In genomic region chr22:19495562-19496323, GRCh38 we compare ENCODE assay signal across 1 cellular context.
TF ChIP-seq lines count a peak whose summit lies in the region.

No MANE protein-coding gene starts in this region.

TF ChIP-seq in K562, 482 proteins besides CTCF, POLR2A, EP300 and RAD21 (continued from another document and continues in another):
- TF ChIP-seq RERE (CRISPR knock-in tag; IDR thresholded peaks at IDR 0.05; ENCODE audit: borderline replicate concordance) (0 out of 2 replicates have a peak, but pooled peaks have one; percentile 27), ZNF583 (CRISPR knock-in tag; IDR thresholded peaks at IDR 0.05) (no peak), NCOA6 (IDR thresholded peaks at IDR 0.05) (no peak), SIN3B (IDR thresholded peaks at IDR 0.05; ENCODE audit: low read depth) (0 out of 2 replicates have a peak, but pooled peaks have one; percentile 30), TBP (optimal IDR thresholded peaks at IDR 0.05; ENCODE audit: low read depth, low read length) (no peak), SP1 (CRISPR knock-in tag; IDR thresholded peaks at IDR 0.05) (no peak), TAF7 (tag; IDR thresholded peaks at IDR 0.05) (no peak), E2F6 (IDR thresholded peaks at IDR 0.05; ENCODE audit: borderline replicate concordance in 1 of 2, extremely low read depth in 1 of 2, insufficient read depth in 1 of 2, insufficient read length in 1 of 2, low read depth in 1 of 2, low read length in 1 of 2, poor library complexity in 1 of 2, severe bottlenecking in 1 of 2) (no peak), NRF1 (conservative IDR thresholded peaks at IDR 0.05 in 1 of 2, IDR thresholded peaks at IDR 0.05 in 1 of 2) (no peak), ZZZ3 (IDR thresholded peaks at IDR 0.05) (no peak), XRCC4 (IDR thresholded peaks at IDR 0.05; ENCODE audit: extremely low read depth, insufficient read depth, insufficient read length) (no peak), ZNF695 (CRISPR knock-in tag; IDR thresholded peaks at IDR 0.05) (no peak), ZNF282 (CRISPR knock-in tag; IDR thresholded peaks at IDR 0.05) (no peak), NR2C1 (IDR thresholded peaks at IDR 0.05) (no peak), NR2C1 (tag; IDR thresholded peaks at IDR 0.05) (no peak), PML (IDR thresholded peaks at IDR 0.05; ENCODE audit: low read length) (no peak), ZNF12 (CRISPR knock-in tag; IDR thresholded peaks at IDR 0.05) (peak; percentile 80), ZNF551 (CRISPR knock-in tag; IDR thresholded peaks at IDR 0.05) (no peak), CBX1 (IDR thresholded peaks at IDR 0.05; ENCODE audit: low read depth) (no peak), ERF (CRISPR knock-in tag; IDR thresholded peaks at IDR 0.05) (no peak), ZNF764 (CRISPR knock-in tag; IDR thresholded peaks at IDR 0.05; ENCODE audit: low read depth) (no peak), NFIX (CRISPR knock-in tag; IDR thresholded peaks at IDR 0.05; ENCODE audit: low read depth) (no peak), MECOM (CRISPR knock-in tag; IDR thresholded peaks at IDR 0.05) (no peak), ILK (tag; IDR thresholded peaks at IDR 0.05; ENCODE audit: borderline replicate concordance, low read depth) (no peak; the same call in 1 of the 2 replicates), MYC (IDR thresholded peaks at IDR 0.05; ENCODE audit: low read depth, low read length) (no peak), MYC (CRISPR knock-in tag; IDR thresholded peaks at IDR 0.05; ENCODE audit: borderline replicate concordance, low read depth) (no peak), ETV5 (CRISPR knock-in tag; IDR thresholded peaks at IDR 0.05; ENCODE audit: low read depth) (no peak; the same call in 1 of the 2 replicates), NKRF (IDR thresholded peaks at IDR 0.05; ENCODE audit: borderline replicate concordance) (no peak), ZBTB17 (CRISPR knock-in tag; IDR thresholded peaks at IDR 0.05) (no peak), KDM1A (IDR thresholded peaks at IDR 0.05) (no peak)
- TF ChIP-seq, protein P1, sequence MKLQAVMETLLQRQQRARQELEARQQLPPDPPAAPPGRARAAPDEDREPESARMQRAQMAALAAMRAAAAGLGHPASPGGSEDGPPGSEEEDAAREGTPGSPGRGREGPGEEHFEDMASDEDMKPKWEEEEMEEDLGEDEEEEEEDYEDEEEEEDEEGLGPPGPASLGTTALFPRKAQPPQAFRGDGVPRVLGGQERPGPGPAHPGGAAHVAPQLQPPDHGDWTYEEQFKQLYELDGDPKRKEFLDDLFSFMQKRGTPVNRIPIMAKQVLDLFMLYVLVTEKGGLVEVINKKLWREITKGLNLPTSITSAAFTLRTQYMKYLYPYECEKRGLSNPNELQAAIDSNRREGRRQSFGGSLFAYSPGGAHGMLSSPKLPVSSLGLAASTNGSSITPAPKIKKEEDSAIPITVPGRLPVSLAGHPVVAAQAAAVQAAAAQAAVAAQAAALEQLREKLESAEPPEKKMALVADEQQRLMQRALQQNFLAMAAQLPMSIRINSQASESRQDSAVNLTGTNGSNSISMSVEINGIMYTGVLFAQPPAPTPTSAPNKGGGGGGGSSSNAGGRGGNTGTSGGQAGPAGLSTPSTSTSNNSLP (IDR thresholded peaks at IDR 0.05; ENCODE audit: borderline replicate concordance, low read depth, low read length), result no peak
- TF ChIP-seq, protein P2, sequence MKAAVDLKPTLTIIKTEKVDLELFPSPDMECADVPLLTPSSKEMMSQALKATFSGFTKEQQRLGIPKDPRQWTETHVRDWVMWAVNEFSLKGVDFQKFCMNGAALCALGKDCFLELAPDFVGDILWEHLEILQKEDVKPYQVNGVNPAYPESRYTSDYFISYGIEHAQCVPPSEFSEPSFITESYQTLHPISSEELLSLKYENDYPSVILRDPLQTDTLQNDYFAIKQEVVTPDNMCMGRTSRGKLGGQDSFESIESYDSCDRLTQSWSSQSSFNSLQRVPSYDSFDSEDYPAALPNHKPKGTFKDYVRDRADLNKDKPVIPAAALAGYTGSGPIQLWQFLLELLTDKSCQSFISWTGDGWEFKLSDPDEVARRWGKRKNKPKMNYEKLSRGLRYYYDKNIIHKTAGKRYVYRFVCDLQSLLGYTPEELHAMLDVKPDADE (conservative IDR thresholded peaks at IDR 0.05; ENCODE audit: control insufficient read depth, low read depth, low read length), result no peak
- TF ChIP-seq, protein P3, sequence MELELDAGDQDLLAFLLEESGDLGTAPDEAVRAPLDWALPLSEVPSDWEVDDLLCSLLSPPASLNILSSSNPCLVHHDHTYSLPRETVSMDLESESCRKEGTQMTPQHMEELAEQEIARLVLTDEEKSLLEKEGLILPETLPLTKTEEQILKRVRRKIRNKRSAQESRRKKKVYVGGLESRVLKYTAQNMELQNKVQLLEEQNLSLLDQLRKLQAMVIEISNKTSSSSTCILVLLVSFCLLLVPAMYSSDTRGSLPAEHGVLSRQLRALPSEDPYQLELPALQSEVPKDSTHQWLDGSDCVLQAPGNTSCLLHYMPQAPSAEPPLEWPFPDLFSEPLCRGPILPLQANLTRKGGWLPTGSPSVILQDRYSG (tag; conservative IDR thresholded peaks at IDR 0.05; ENCODE audit: low read depth), result 0 out of 2 replicates have a peak, but pooled peaks have one; percentile 46
- TF ChIP-seq, protein P4, sequence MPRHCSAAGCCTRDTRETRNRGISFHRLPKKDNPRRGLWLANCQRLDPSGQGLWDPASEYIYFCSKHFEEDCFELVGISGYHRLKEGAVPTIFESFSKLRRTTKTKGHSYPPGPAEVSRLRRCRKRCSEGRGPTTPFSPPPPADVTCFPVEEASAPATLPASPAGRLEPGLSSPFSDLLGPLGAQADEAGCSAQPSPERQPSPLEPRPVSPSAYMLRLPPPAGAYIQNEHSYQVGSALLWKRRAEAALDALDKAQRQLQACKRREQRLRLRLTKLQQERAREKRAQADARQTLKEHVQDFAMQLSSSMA (CRISPR knock-in tag; IDR thresholded peaks at IDR 0.05), result no peak
- TF ChIP-seq, protein P5, sequence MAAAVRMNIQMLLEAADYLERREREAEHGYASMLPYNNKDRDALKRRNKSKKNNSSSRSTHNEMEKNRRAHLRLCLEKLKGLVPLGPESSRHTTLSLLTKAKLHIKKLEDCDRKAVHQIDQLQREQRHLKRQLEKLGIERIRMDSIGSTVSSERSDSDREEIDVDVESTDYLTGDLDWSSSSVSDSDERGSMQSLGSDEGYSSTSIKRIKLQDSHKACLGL (CRISPR knock-in tag; IDR thresholded peaks at IDR 0.05; ENCODE audit: borderline replicate concordance, poor library complexity, severe bottlenecking), result no peak
- TF ChIP-seq, protein P6, sequence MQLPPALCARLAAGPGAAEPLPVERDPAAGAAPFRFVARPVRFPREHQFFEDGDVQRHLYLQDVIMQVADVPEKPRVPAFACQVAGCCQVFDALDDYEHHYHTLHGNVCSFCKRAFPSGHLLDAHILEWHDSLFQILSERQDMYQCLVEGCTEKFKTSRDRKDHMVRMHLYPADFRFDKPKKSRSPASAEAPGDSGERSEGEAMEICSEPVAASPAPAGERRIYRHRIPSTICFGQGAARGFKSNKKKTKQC (CRISPR knock-in tag; IDR thresholded peaks at IDR 0.05), result no peak
- TF ChIP-seq, protein P7, sequence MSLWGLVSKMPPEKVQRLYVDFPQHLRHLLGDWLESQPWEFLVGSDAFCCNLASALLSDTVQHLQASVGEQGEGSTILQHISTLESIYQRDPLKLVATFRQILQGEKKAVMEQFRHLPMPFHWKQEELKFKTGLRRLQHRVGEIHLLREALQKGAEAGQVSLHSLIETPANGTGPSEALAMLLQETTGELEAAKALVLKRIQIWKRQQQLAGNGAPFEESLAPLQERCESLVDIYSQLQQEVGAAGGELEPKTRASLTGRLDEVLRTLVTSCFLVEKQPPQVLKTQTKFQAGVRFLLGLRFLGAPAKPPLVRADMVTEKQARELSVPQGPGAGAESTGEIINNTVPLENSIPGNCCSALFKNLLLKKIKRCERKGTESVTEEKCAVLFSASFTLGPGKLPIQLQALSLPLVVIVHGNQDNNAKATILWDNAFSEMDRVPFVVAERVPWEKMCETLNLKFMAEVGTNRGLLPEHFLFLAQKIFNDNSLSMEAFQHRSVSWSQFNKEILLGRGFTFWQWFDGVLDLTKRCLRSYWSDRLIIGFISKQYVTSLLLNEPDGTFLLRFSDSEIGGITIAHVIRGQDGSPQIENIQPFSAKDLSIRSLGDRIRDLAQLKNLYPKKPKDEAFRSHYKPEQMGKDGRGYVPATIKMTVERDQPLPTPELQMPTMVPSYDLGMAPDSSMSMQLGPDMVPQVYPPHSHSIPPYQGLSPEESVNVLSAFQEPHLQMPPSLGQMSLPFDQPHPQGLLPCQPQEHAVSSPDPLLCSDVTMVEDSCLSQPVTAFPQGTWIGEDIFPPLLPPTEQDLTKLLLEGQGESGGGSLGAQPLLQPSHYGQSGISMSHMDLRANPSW (CRISPR knock-in tag; IDR thresholded peaks at IDR 0.05), result peak; percentile 58; the same call in 1 of the 2 replicates
- TF ChIP-seq, protein P8, sequence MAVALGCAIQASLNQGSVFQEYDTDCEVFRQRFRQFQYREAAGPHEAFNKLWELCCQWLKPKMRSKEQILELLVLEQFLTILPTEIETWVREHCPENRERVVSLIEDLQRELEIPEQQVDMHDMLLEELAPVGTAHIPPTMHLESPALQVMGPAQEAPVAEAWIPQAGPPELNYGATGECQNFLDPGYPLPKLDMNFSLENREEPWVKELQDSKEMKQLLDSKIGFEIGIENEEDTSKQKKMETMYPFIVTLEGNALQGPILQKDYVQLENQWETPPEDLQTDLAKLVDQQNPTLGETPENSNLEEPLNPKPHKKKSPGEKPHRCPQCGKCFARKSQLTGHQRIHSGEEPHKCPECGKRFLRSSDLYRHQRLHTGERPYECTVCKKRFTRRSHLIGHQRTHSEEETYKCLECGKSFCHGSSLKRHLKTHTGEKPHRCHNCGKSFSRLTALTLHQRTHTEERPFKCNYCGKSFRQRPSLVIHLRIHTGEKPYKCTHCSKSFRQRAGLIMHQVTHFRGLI (CRISPR knock-in tag; IDR thresholded peaks at IDR 0.05), result no peak
